Comparison of ENCODE assay signal across 6 cellular contexts in the genomic region with DNA sequence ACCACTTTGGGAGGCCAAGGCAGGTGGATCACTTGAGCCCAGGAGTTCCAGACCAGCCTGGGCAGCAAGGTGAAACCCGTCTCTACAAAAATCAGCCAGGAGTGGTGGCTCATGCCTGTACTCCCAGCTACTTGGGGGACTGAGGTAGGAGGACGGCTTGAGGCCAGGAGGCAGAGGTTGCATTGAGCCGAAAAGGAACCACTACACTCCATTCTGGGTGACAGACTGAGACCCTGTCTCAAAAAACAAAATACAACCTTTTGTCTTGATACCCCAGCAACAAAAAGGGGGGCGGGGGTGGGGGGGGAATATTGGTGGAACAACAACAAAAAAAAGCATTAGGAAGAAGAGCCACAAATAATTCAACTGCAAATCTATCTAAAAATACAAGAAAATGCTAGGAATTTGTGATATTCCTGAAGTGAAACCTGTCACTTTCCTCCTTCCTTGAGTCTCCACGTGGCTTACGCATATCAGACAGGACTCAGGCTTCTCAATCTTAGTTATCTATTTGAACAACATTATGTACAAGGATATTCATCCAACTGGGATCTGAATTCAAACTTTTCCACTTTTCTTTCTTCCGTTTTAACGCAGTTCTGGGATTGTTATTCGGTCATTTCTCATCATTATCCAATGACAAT. TPM values are rescaled to one million over a fixed set of nuclear protein-coding genes. Genes with fewer than 3 reads are reported as not detected.
A peak's percentile ranks its signal among the peaks of the same experiment; 100 is the strongest.
DNase-seq lines count a peak whose midpoint lies in the region; ATAC-seq and TF ChIP-seq lines count a peak whose summit lies in the region.

No MANE protein-coding gene starts in this region.

- peak overlapping the region; percentile 79 for H3K4me3 ChIP-seq in epithelial cell of proximal tubule (ENCODE audit: low read depth, low read length)
- H3K4me3 ChIP-seq in subcutaneous abdominal adipose tissue (ENCODE audit: low read depth in 1 of 5, low read length in 5 of 5), result peak overlapping the region; percentile 75 to 84 (median 78)

- peak overlapping the region; percentile 94 for H3K4me3 Mint-ChIP-seq in activated naive CD4-positive, alpha-beta T cell treated with anti-CD3 and anti-CD28 coated beads for 36 hours

- ATAC-seq in HG02571 (IDR thresholded peaks at IDR 0.05; ENCODE audit: unreplicated experiment) (no peak), GM18498 (IDR thresholded peaks at IDR 0.05; ENCODE audit: unreplicated experiment) (no peak)

- no peaks in the 10 kb centered on the region for H3K27me3 Mint-ChIP-seq in activated naive CD4-positive, alpha-beta T cell treated with anti-CD3 and anti-CD28 coated beads for 36 hours (ENCODE audit: low read depth)

- intact Hi-C loops in activated naive CD4-positive, alpha-beta T cell treated with anti-CD3 and anti-CD28 coated beads for 36 hours (cut with micrococcal nuclease), result loop anchor here (1.0 to 5.0 kb wide), 3 partner anchors 24 to 705 kb away; partner anchors contain the start of gene NACA

- CTCF ChIA-PET in activated naive CD4-positive, alpha-beta T cell treated with anti-CD3 and anti-CD28 coated beads for 36 hours (lab: Charles Lee), result interaction anchor here (0.6 to 1.4 kb wide), 9 partner anchors 8 to 168 kb away, joined by 3 to 15 read pairs (median 4); no protein-coding TSS in a partner anchor

- H3K27me3 ChIP-seq in subcutaneous abdominal adipose tissue (ENCODE audit: control insufficient read depth in 5 of 5, insufficient read depth in 4 of 5, low read length in 5 of 5), result no peaks in the 10 kb centered on the region

- H3K36me3 ChIP-seq in subcutaneous abdominal adipose tissue (ENCODE audit: control insufficient read depth in 5 of 5, insufficient read depth in 5 of 5, low read length in 5 of 5), result peaks cover 0 to 4% (median 0%) of the 10 kb centered on the region in 5 donors

- H3K9me3 ChIP-seq in subcutaneous abdominal adipose tissue (ENCODE audit: control insufficient read depth in 5 of 5, low read length in 5 of 5), result no peaks in the 10 kb centered on the region

- DNase-seq in activated naive CD4-positive, alpha-beta T cell treated with anti-CD3 and anti-CD28 coated beads for 36 hours, result no peak
- no peak for DNase-seq in activated naive CD4-positive, alpha-beta T cell treated with anti-CD3 and anti-CD28 coated beads, Interleukin-2, amount 50 U/mL, for 16 hours
- DNase-seq in epithelial cell of proximal tubule (ENCODE audit: low read depth), result no peak

- H3K4me1 Mint-ChIP-seq in activated naive CD4-positive, alpha-beta T cell treated with anti-CD3 and anti-CD28 coated beads for 36 hours (ENCODE audit: low read depth), result peaks cover 38% of the 10 kb centered on the region

- H3K27ac Mint-ChIP-seq in activated naive CD4-positive, alpha-beta T cell treated with anti-CD3 and anti-CD28 coated beads for 36 hours, result peak overlapping the region; percentile 98

- H3K4me1 ChIP-seq in subcutaneous abdominal adipose tissue (ENCODE audit: control insufficient read depth in 5 of 5, insufficient read depth in 5 of 5, low read length in 5 of 5), result peaks cover 2 to 16% (median 13%) of the 10 kb centered on the region in 5 donors

- H3K9me3 Mint-ChIP-seq in activated naive CD4-positive, alpha-beta T cell treated with anti-CD3 and anti-CD28 coated beads for 36 hours, result no peaks in the 10 kb centered on the region

- H3K36me3 Mint-ChIP-seq in activated naive CD4-positive, alpha-beta T cell treated with anti-CD3 and anti-CD28 coated beads for 36 hours (ENCODE audit: low read depth), result peaks cover 10% of the 10 kb centered on the region

- H3K9ac ChIP-seq in subcutaneous abdominal adipose tissue (ENCODE audit: low read length in 5 of 5), result peak overlapping the region; percentile 88 to 96 (median 93)

- no peak for TF ChIP-seq CTCF in epithelial cell of proximal tubule (conservative IDR thresholded peaks at IDR 0.05; ENCODE audit: low read depth, low read length)

- H3K27ac ChIP-seq in subcutaneous abdominal adipose tissue (ENCODE audit: low read depth, low read length), result peak overlapping the region; percentile 97

RNA-seq across cellular contexts. Expression of gene R3HDM2, which starts 1.2 kb away (rescaled TPM):
- 10 to 100 TPM; 42.2 to 44.8 TPM for total RNA-seq in activated naive CD4-positive, alpha-beta T cell treated with anti-CD3 and anti-CD28 coated beads for 36 hours
- 10.5 and 12.5 TPM in 2 replicates for total RNA-seq in epithelial cell of proximal tubule

RNA-seq across cellular contexts. Expression of gene INHBC, which starts 5.0 kb away (rescaled TPM):
- total RNA-seq in activated naive CD4-positive, alpha-beta T cell treated with anti-CD3 and anti-CD28 coated beads for 36 hours, result not detected
- total RNA-seq in epithelial cell of proximal tubule, result not detected in 2 replicates

RNA-seq across cellular contexts. Expression of gene INHBE, which starts 25.5 kb away (rescaled TPM):
- 1 to 10 TPM in 1 of 2 experiments, under 1 TPM in 1; 0.81 to 1.0 TPM for total RNA-seq in activated naive CD4-positive, alpha-beta T cell treated with anti-CD3 and anti-CD28 coated beads for 36 hours
- 0.29 TPM in 1 of 2 replicates, not detected in the other for total RNA-seq in epithelial cell of proximal tubule

RNA-seq across cellular contexts. Expression of gene GLI1, which starts 30.0 kb away (rescaled TPM):
- not detected for total RNA-seq in activated naive CD4-positive, alpha-beta T cell treated with anti-CD3 and anti-CD28 coated beads for 36 hours
- 0.51 TPM in 1 of 2 replicates, not detected in the other for total RNA-seq in epithelial cell of proximal tubule

RNA-seq across cellular contexts. Expression of gene ARHGAP9, which starts 50.1 kb away (rescaled TPM):
- 10 to 100 TPM; 95.9 to 97.9 TPM for total RNA-seq in activated naive CD4-positive, alpha-beta T cell treated with anti-CD3 and anti-CD28 coated beads for 36 hours
- 0.29 and 1.2 TPM in 2 replicates for total RNA-seq in epithelial cell of proximal tubule
